ENCODE assay signal across 1 cellular context in the genomic region with DNA sequence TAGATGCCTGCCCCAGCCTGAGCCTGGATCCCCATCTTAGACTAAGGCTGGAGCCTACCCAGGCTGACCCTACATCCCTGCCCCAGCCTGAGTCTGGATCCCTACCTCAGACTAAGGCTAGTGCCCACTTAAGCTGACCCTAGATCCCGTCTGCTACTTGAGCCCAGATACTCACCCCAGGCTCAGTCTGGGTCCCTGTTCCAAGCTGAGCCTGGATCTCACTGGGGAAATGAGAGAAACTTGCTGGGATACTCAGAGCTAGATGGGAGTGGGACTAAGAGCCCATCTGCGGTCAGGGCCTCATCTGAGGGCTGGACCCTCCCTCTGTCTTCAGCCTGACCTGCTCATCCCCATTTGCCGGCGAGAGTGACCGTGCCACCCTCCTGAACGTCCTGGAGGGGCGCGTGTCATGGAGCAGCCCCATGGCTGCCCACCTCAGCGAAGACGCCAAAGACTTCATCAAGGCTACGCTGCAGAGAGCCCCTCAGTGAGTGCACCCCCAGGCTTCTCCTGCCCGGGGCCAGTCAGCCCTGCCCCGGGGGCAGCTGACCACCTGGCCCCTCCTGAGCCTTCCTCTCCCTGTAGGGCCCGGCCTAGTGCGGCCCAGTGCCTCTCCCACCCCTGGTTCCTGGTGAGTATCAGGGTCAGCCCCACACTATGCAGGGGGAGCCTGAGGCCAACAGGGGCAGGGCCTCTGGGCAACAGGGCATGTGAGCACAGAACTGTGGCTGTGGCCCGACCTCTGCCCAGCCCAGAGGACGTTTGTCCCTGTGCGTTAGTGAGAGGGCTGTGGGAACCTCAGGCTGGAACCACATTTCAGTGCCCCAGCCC.
TF ChIP-seq lines count a peak whose summit lies in the region.

No MANE protein-coding gene starts in this region.

TF ChIP-seq in HEK293, 187 proteins besides CTCF, POLR2A, EP300 and RAD21:
- TF ChIP-seq, protein P1, sequence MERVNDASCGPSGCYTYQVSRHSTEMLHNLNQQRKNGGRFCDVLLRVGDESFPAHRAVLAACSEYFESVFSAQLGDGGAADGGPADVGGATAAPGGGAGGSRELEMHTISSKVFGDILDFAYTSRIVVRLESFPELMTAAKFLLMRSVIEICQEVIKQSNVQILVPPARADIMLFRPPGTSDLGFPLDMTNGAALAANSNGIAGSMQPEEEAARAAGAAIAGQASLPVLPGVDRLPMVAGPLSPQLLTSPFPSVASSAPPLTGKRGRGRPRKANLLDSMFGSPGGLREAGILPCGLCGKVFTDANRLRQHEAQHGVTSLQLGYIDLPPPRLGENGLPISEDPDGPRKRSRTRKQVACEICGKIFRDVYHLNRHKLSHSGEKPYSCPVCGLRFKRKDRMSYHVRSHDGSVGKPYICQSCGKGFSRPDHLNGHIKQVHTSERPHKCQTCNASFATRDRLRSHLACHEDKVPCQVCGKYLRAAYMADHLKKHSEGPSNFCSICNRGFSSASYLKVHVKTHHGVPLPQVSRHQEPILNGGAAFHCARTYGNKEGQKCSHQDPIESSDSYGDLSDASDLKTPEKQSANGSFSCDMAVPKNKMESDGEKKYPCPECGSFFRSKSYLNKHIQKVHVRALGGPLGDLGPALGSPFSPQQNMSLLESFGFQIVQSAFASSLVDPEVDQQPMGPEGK (tag by site-specific recombination; IDR thresholded peaks at IDR 0.05), result 0 out of 2 replicates have a peak, but pooled peaks have one; percentile 5
- TF ChIP-seq ZBTB17 (tag by site-specific recombination; IDR thresholded peaks at IDR 0.05) (peak; percentile 42; the same call in 1 of the 2 replicates), GLIS2 (tag by site-specific recombination; IDR thresholded peaks at IDR 0.05) (no peak)
TF ChIP-seq in HEK293: peak in this region for 2.
